ENCODE assay signal across 9 cellular contexts in genomic region chr2:27683390-27684071, GRCh38. TPM values are rescaled to one million over a fixed set of nuclear protein-coding genes. Genes with fewer than 3 reads are reported as not detected.
A peak's percentile ranks its signal among the peaks of the same experiment; 100 is the strongest.
DNase-seq lines count a peak whose midpoint lies in the region; ATAC-seq, FAIRE-seq and TF ChIP-seq lines count a peak whose summit lies in the region.
"Had no signal": no experiment of that assay in that cellular context is flagged by ENCODE, and none has a peak within 500 bp of the region (broad histone marks: within the 10 kb centered on the region; RNA-seq: fewer than 3 reads in every experiment).

No MANE protein-coding gene starts in this region.

- CTCF ChIA-PET in activated naive CD4-positive, alpha-beta T cell treated with anti-CD3 and anti-CD28 coated beads for 36 hours (lab: Charles Lee), result interaction anchor here (0.5 to 4.7 kb wide), 56 partner anchors 10 to 1048 kb away, joined by 3 to 30 read pairs (median 4); partner anchors contain the start of genes CCDC121, EIF2B4, GPN1 and NRBP1

- 42 to 46% methylated on average over 9 of the region's 9 CpGs for WGBS in upper lobe of left lung, 2 donors

- intact Hi-C loops in activated naive CD4-positive, alpha-beta T cell treated with anti-CD3 and anti-CD28 coated beads for 36 hours (cut with micrococcal nuclease), result loop anchor here (1.0 to 5.0 kb wide), 10 partner anchors 45 to 431 kb away; partner anchors contain the start of genes CCDC121, EIF2B4, GPN1 and IFT172
- intact Hi-C loops in posterior cingulate gyrus (cut with DNase I), result no loop called here

- H3K4me3 ChIP-seq in SK-N-MC, result no peak overlapping the region
- no peak overlapping the region for H3K4me3 ChIP-seq in upper lobe of left lung

- H3K27me3 ChIP-seq in upper lobe of left lung, result no peaks in the 10 kb centered on the region

- TF ChIP-seq EP300 in upper lobe of left lung (IDR thresholded peaks at IDR 0.05), result no peak

- peak; percentile 85 to 93 for ATAC-seq in upper lobe of left lung (ENCODE audit: low FRiP score in 2 of 2)

- no peak for TF ChIP-seq POLR2A in upper lobe of left lung (IDR thresholded peaks at IDR 0.05)

- DNase-seq in D721Med (ENCODE audit: insufficient read length, low spot score), result no peak
- DNase-seq in GOT3 (lab: John Stamatoyannopoulos, UW), result peak; percentile 15
- peak; percentile 78 for DNase-seq in NCI-H1105 (lab: John Stamatoyannopoulos, UW)
- DNase-seq in SK-N-MC (ENCODE audit: low read depth, low spot score), result peak; percentile 85
- DNase-seq in activated naive CD4-positive, alpha-beta T cell treated with anti-CD3 and anti-CD28 coated beads for 36 hours, result peak; percentile 96
- peak; percentile 87 for DNase-seq in glomerular visceral epithelial cell (ENCODE audit: extremely low spot score)
- peak in 6 of 10 donors; percentile 30 to 82 (median 51) for DNase-seq in posterior cingulate gyrus
- DNase-seq in upper lobe of left lung, result peak in 1 of 2 donors; percentile 81

- H3K36me3 ChIP-seq in SK-N-MC (ENCODE audit: insufficient read depth, low read length) (peaks cover 22% of the 10 kb centered on the region), upper lobe of left lung (peaks cover 10 to 77% (median 39%) of the 10 kb centered on the region in 4 donors)

- peak; percentile 64 for FAIRE-seq in D721Med (lab: Jason Lieb, UNC)
- FAIRE-seq: colon had no signal

- H3K27me3 Mint-ChIP-seq in activated naive CD4-positive, alpha-beta T cell treated with anti-CD3 and anti-CD28 coated beads for 36 hours (ENCODE audit: low read depth), result no peaks in the 10 kb centered on the region

- peak overlapping the region; percentile 12 for H3K9ac ChIP-seq in SK-N-MC (ENCODE audit: insufficient read length)

- no peaks in the 10 kb centered on the region for H3K9me3 Mint-ChIP-seq in activated naive CD4-positive, alpha-beta T cell treated with anti-CD3 and anti-CD28 coated beads for 36 hours

- TF ChIP-seq CTCF in D721Med (IDR thresholded peaks at IDR 0.05; ENCODE audit: insufficient read depth, missing control alignments) (peak; percentile 100), upper lobe of left lung (IDR thresholded peaks at IDR 0.05) (peak; percentile 89 to 98 (median 94))

- no peaks in the 10 kb centered on the region for H3K9me3 ChIP-seq in SK-N-MC (ENCODE audit: low read depth, low read length)
- no peaks in the 10 kb centered on the region for H3K9me3 ChIP-seq in upper lobe of left lung

- H3K36me3 Mint-ChIP-seq in activated naive CD4-positive, alpha-beta T cell treated with anti-CD3 and anti-CD28 coated beads for 36 hours (ENCODE audit: low read depth), result peaks cover 22% of the 10 kb centered on the region

- no peak overlapping the region for H3K4me3 Mint-ChIP-seq in activated naive CD4-positive, alpha-beta T cell treated with anti-CD3 and anti-CD28 coated beads for 36 hours

- H3K27ac ChIP-seq in SK-N-MC (peak overlapping the region; percentile 33; the same call in 1 of the 2 replicates), upper lobe of left lung (peak overlapping the region in 2 of 4 donors; percentile 5 to 17)

- H3K4me1 ChIP-seq in upper lobe of left lung, result peaks cover 0 to 8% (median 5%) of the 10 kb centered on the region in 4 donors

- H3K27ac Mint-ChIP-seq in activated naive CD4-positive, alpha-beta T cell treated with anti-CD3 and anti-CD28 coated beads for 36 hours, result peak overlapping the region; percentile 87

- H3K4me1 Mint-ChIP-seq in activated naive CD4-positive, alpha-beta T cell treated with anti-CD3 and anti-CD28 coated beads for 36 hours (ENCODE audit: low read depth), result peaks cover 25% of the 10 kb centered on the region

RNA-seq across cellular contexts. Expression of gene SLC4A1AP, which starts 19.8 kb away (rescaled TPM):
- 10 to 100 TPM; 21.2 to 22.2 TPM for total RNA-seq in activated naive CD4-positive, alpha-beta T cell treated with anti-CD3 and anti-CD28 coated beads for 36 hours
- 10 to 100 TPM; 15.8 to 44.0 (median 21.6) TPM for total RNA-seq in upper lobe of left lung

RNA-seq across cellular contexts. Expression of gene SUPT7L, which starts 20.1 kb away (rescaled TPM):
- 10 to 100 TPM; 27.8 to 29.7 TPM for total RNA-seq in activated naive CD4-positive, alpha-beta T cell treated with anti-CD3 and anti-CD28 coated beads for 36 hours
- total RNA-seq in upper lobe of left lung, result 10 to 100 TPM; 22.2 to 70.2 (median 25.0) TPM

RNA-seq across cellular contexts. Expression of gene GPN1, which starts 54.7 kb away (rescaled TPM):
- total RNA-seq in activated naive CD4-positive, alpha-beta T cell treated with anti-CD3 and anti-CD28 coated beads for 36 hours, result 10 to 100 TPM; 44.9 to 45.1 TPM
- 10 to 100 TPM in 5 of 6 donors, 1 to 10 TPM in 1; 9.3 to 31.2 (median 21.6) TPM for total RNA-seq in upper lobe of left lung

RNA-seq across cellular contexts. Expression of gene CCDC121, which starts 54.7 kb away (rescaled TPM):
- under 1 TPM; 0.17 to 0.30 TPM for total RNA-seq in activated naive CD4-positive, alpha-beta T cell treated with anti-CD3 and anti-CD28 coated beads for 36 hours
- total RNA-seq in upper lobe of left lung, result 1 to 10 TPM; 1.3 to 7.3 (median 3.6) TPM
